Comparison of ENCODE assay signal across 1 cellular context in the genomic region with DNA sequence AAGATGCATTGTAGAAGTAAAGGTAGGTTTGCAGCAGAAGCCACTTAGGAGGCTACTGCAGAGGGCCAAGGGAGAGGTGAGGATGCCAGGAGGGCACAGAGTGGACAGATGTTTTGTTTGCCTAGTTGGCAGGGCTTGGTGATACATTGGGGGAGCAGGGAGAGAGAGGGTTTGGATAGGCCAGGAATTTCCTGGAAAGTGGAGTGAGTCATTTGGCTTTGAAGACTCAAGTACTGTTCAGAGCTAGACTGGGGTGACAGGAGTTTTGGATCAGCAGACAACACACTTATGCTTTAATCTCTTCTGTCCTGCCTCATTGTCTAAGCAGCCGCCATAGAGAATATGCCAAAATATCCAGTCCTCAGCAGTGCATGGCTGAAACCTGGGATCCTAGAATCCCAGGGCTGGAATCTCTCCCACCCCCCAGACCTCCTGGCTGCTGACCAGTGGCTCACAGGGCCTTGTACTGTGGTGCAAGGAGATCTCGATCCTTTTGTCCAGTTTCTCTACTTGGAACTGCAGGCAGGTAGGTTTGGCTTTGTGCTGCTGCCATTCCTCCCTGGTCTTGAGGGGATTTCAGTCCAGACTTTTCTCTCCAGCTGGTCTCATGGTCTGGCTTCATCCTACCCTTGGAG.
TF ChIP-seq lines count a peak whose summit lies in the region.

No MANE protein-coding gene starts in this region.

TF ChIP-seq in IMR-90, 13 proteins besides CTCF, POLR2A, EP300 and RAD21:
- TF ChIP-seq NFE2L2 (IDR thresholded peaks at IDR 0.05; ENCODE audit: low read depth, low read length) (no peak), CEBPB (IDR thresholded peaks at IDR 0.05; ENCODE audit: low read depth, low read length) (no peak), SMC3 (IDR thresholded peaks at IDR 0.05; ENCODE audit: low read depth, low read length) (no peak), MXI1 (IDR thresholded peaks at IDR 0.05; ENCODE audit: borderline replicate concordance, low read depth, low read length) (no peak), FOS (IDR thresholded peaks at IDR 0.05; ENCODE audit: low read depth, low read length) (peak; percentile 57)
- TF ChIP-seq, protein P1, sequence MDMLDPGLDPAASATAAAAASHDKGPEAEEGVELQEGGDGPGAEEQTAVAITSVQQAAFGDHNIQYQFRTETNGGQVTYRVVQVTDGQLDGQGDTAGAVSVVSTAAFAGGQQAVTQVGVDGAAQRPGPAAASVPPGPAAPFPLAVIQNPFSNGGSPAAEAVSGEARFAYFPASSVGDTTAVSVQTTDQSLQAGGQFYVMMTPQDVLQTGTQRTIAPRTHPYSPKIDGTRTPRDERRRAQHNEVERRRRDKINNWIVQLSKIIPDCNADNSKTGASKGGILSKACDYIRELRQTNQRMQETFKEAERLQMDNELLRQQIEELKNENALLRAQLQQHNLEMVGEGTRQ (IDR thresholded peaks at IDR 0.05; ENCODE audit: low read depth, low read length) = no peak
